27 cellular contexts compared by ENCODE assay signal in the genomic region with DNA sequence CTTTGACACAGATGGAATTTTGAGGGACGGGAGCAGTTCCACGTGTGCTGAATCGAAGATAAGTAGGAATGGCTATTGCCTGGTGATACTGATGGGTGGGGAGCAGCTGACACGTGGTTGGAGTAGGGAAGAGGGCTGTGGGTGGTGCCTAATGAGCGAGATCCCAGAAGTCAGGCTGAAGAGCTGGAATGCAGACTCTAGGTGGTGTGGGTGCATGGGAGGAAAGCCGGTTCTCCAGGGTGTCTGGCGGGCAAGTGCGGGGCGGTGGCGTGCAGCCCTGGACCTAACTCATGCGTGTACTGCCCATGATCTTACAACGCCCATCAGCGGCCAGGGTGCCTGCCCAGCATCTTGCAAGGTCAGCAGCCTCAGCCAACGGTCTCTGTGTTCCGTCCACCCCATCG.
"Had no signal": no experiment of that assay in that cellular context is flagged by ENCODE, and none has a peak within 500 bp of the region (broad histone marks: within the 10 kb centered on the region; RNA-seq: fewer than 3 reads in every experiment).

No MANE protein-coding gene starts in this region.

- H2AFZ ChIP-seq: hepatocyte, neural progenitor cell had no signal

- H3K27me3 ChIP-seq: adrenal gland, body of pancreas, hepatocyte, neural progenitor cell, right lobe of liver, vagina had no signal

- H3K4me2 ChIP-seq: hepatocyte, neural progenitor cell had no signal

- ATAC-seq: activated CD4-positive, CD25-positive, alpha-beta regulatory T cell treated with anti-CD3 and anti-CD28 coated beads, Interleukin-2, amount 50 U/mL, for 24 hours; body of pancreas; naive thymus-derived CD4-positive, alpha-beta T cell; stimulated activated effector memory CD8-positive, alpha-beta T cell treated with anti-CD3 and anti-CD28 coated beads, Interleukin-12 subunit alpha, Interleukin-12 subunit beta, amount 100 ng/mL, for 72 hours had no signal

- H3K4me3 ChIP-seq: adrenal gland, body of pancreas, esophagus squamous epithelium, hepatocyte, neural progenitor cell, right lobe of liver, skin epidermis, thoracic aorta, vagina had no signal

- H3K4me1 ChIP-seq: adrenal gland, body of pancreas, esophagus squamous epithelium, right lobe of liver, vagina had no signal

- DNase-seq: activated CD4-positive, alpha-beta T cell treated with anti-CD3 and anti-CD28 coated beads for 48 hours; activated CD4-positive, alpha-beta T cell treated with anti-CD3 and anti-CD28 coated beads, Interleukin-2, amount 50 U/mL, for 48 hours; activated CD8-positive, alpha-beta memory T cell treated with anti-CD3 and anti-CD28 coated beads for 24 hours; activated effector memory CD4-positive, alpha-beta T cell treated with Interleukin-2 at 50 U/mL for 16 hours; activated naive CD4-positive, alpha-beta T cell treated with Interleukin-2 at 50 U/mL for 16 hours; activated naive CD8-positive, alpha-beta T cell treated with anti-CD3 and anti-CD28 coated beads for 36 hours; adrenal gland; aorta; body of pancreas; central memory CD4-positive, alpha-beta T cell; effector CD4-positive, alpha-beta T cell; esophagus squamous epithelium; islet precursor cell; mammary epithelial cell; naive thymus-derived CD4-positive, alpha-beta T cell; right lobe of liver; stimulated activated CD4-positive, alpha-beta T cell treated with anti-CD3 and anti-CD28 coated beads, Interleukin-12 subunit alpha, Interleukin-12 subunit beta, amount 100 ng/mL, for 4 hours; stimulated activated CD4-positive, alpha-beta T cell treated with anti-CD3 and anti-CD28 coated beads, Interleukin-4, amount 100 ng/mL, for 24 hours; T-helper 1 cell had no signal

- H3K27ac ChIP-seq: adrenal gland, body of pancreas, esophagus squamous epithelium, hepatocyte, neural progenitor cell, right lobe of liver, skin epidermis, thoracic aorta, vagina, VCaP had no signal

- H3K79me2 ChIP-seq: hepatocyte had no signal

- H3K9ac ChIP-seq: neural progenitor cell had no signal

- H3K9me3 ChIP-seq: adrenal gland, body of pancreas, esophagus squamous epithelium, right lobe of liver, thoracic aorta, vagina had no signal

- H3K36me3 ChIP-seq: adrenal gland, esophagus squamous epithelium, right lobe of liver, thoracic aorta, vagina had no signal
